1 cellular context compared by ENCODE assay signal in genomic region chr11:118430956-118431355, GRCh38.
TF ChIP-seq lines count a peak whose summit lies in the region.

No MANE protein-coding gene starts in this region.

TF ChIP-seq in HepG2, 621 proteins besides CTCF, POLR2A, EP300 and RAD21:
- no peak for TF ChIP-seq TBP (CRISPR knock-in tag; IDR thresholded peaks at IDR 0.05)
- TF ChIP-seq ZNF678 (CRISPR knock-in tag; IDR thresholded peaks at IDR 0.05): no peak
- no peak for TF ChIP-seq MAFG (CRISPR knock-in tag; IDR thresholded peaks at IDR 0.05)
- no peak for TF ChIP-seq BHLHE40 (IDR thresholded peaks at IDR 0.05; ENCODE audit: low read length)
- 0 out of 2 replicates have a peak, but pooled peaks have one; percentile 32 for TF ChIP-seq HNF4G (IDR thresholded peaks at IDR 0.05; ENCODE audit: borderline replicate concordance, low read depth, low read length)
- TF ChIP-seq HNF4G (CRISPR knock-in tag; IDR thresholded peaks at IDR 0.05; ENCODE audit: borderline replicate concordance, low read depth): no peak
- TF ChIP-seq STAG1 (CRISPR knock-in tag; IDR thresholded peaks at IDR 0.05): peak; percentile 38
- TF ChIP-seq ZBTB2 (CRISPR knock-in tag; IDR thresholded peaks at IDR 0.05; ENCODE audit: low read depth): no peak
- TF ChIP-seq ATF4 (CRISPR knock-in tag; IDR thresholded peaks at IDR 0.05): 0 out of 4 replicates have a peak, but pooled peaks of 1 of the 2 experiments have one; percentile 22
- TF ChIP-seq HOMEZ (CRISPR knock-in tag; IDR thresholded peaks at IDR 0.05; ENCODE audit: low read depth): no peak
- TF ChIP-seq MAFK (conservative IDR thresholded peaks at IDR 0.05 in 1 of 2, IDR thresholded peaks at IDR 0.05 in 1 of 2; ENCODE audit: low read length in 2 of 2): no peak
- no peak for TF ChIP-seq NFATC3 (CRISPR knock-in tag; IDR thresholded peaks at IDR 0.05)
- no peak for TF ChIP-seq PHF5A (CRISPR knock-in tag; IDR thresholded peaks at IDR 0.05; ENCODE audit: low read depth, unreplicated experiment)
- no peak for TF ChIP-seq TERF1 (CRISPR knock-in tag; IDR thresholded peaks at IDR 0.05)
- TF ChIP-seq KDM1A (CRISPR knock-in tag; IDR thresholded peaks at IDR 0.05): no peak
- no peak for TF ChIP-seq NFYB (CRISPR knock-in tag; IDR thresholded peaks at IDR 0.05)
- TF ChIP-seq HNF4A (CRISPR knock-in tag; IDR thresholded peaks at IDR 0.05): peak; percentile 42; the same call in 1 of the 2 replicates
- no peak for TF ChIP-seq GATA4 (IDR thresholded peaks at IDR 0.05; ENCODE audit: borderline replicate concordance, low read depth)
- TF ChIP-seq MIER2 (CRISPR knock-in tag; IDR thresholded peaks at IDR 0.05): 0 out of 2 replicates have a peak, but pooled peaks have one; percentile 43
- TF ChIP-seq ZNF225 (CRISPR knock-in tag; IDR thresholded peaks at IDR 0.05): no peak
- TF ChIP-seq ZNF660 (CRISPR knock-in tag; IDR thresholded peaks at IDR 0.05; ENCODE audit: borderline replicate concordance, low read depth): no peak
- no peak for TF ChIP-seq HHEX (CRISPR knock-in tag; IDR thresholded peaks at IDR 0.05)
- TF ChIP-seq PATZ1 (CRISPR knock-in tag; IDR thresholded peaks at IDR 0.05): peak; percentile 68; the same call in 1 of the 2 replicates
- TF ChIP-seq YEATS4 (CRISPR knock-in tag; IDR thresholded peaks at IDR 0.05; ENCODE audit: borderline replicate concordance): no peak
- no peak for TF ChIP-seq E2F1 (CRISPR knock-in tag; IDR thresholded peaks at IDR 0.05)
- TF ChIP-seq ZFP91 (CRISPR knock-in tag; IDR thresholded peaks at IDR 0.05; ENCODE audit: borderline replicate concordance): no peak
- no peak for TF ChIP-seq ZNF790 (CRISPR knock-in tag; IDR thresholded peaks at IDR 0.05; ENCODE audit: borderline replicate concordance)
- peak; percentile 65 for TF ChIP-seq CEBPG (CRISPR knock-in tag; IDR thresholded peaks at IDR 0.05)
- TF ChIP-seq ESRRA (CRISPR knock-in tag; IDR thresholded peaks at IDR 0.05; ENCODE audit: low read depth): no peak
- TF ChIP-seq TEF (CRISPR knock-in tag; IDR thresholded peaks at IDR 0.05): no peak
- TF ChIP-seq REST (IDR thresholded peaks at IDR 0.05; ENCODE audit: borderline replicate concordance in 1 of 2, low read depth in 1 of 2, low read length in 2 of 2): no peak
- TF ChIP-seq HNRNPUL1 (IDR thresholded peaks at IDR 0.05; ENCODE audit: low read depth, low read length): no peak
TF ChIP-seq in HepG2: peak in this region for 7.
